1 cellular context compared by ENCODE assay signal in the genomic region with DNA sequence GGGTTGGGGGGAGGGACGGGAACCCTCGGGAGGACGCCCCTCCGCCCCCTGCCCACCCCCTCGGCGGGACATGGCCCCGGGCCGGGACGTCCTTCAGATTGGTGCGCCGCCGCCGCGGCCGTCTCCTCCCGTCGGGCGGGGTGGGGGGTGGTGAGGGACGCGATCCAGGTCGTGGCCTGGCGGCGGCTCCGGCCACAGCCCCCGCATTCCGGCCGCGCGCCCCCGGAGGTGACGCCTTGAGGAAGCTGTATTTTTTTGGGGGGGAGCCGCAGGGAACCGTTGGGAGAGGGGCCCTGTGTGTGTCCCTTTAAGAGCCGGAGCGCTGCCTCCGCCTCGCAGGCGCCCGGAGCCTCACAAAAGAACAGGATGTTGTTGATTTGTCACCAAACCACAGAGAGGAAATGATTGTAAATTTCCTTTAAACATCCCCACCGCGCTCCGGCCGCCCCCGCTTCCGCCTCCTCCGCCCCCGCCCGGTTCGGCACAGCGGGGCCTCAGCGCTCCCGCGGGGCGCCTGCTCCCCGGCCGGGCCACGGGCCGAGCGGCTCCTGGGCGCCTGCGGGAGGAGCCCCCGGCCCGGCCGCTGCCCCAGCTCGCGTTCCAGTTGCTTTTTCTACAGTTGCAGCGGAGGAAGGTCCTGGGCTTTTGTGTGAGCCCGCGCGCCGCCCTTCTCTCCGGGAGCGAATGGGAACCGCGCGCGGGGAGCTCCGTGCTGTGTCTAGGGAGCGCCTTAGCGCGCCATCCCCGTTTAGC.
TF ChIP-seq lines count a peak whose summit lies in the region.

No MANE protein-coding gene starts in this region.

TF ChIP-seq in SK-N-SH treated with all-trans-retinoic acid at 6 μM for 48 hours, 23 proteins besides CTCF, POLR2A, EP300 and RAD21 (continued from another document):
- TF ChIP-seq, protein P1, sequence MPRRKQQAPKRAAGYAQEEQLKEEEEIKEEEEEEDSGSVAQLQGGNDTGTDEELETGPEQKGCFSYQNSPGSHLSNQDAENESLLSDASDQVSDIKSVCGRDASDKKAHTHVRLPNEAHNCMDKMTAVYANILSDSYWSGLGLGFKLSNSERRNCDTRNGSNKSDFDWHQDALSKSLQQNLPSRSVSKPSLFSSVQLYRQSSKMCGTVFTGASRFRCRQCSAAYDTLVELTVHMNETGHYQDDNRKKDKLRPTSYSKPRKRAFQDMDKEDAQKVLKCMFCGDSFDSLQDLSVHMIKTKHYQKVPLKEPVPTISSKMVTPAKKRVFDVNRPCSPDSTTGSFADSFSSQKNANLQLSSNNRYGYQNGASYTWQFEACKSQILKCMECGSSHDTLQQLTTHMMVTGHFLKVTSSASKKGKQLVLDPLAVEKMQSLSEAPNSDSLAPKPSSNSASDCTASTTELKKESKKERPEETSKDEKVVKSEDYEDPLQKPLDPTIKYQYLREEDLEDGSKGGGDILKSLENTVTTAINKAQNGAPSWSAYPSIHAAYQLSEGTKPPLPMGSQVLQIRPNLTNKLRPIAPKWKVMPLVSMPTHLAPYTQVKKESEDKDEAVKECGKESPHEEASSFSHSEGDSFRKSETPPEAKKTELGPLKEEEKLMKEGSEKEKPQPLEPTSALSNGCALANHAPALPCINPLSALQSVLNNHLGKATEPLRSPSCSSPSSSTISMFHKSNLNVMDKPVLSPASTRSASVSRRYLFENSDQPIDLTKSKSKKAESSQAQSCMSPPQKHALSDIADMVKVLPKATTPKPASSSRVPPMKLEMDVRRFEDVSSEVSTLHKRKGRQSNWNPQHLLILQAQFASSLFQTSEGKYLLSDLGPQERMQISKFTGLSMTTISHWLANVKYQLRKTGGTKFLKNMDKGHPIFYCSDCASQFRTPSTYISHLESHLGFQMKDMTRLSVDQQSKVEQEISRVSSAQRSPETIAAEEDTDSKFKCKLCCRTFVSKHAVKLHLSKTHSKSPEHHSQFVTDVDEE (CRISPR knock-in tag; IDR thresholded peaks at IDR 0.05), result peak; percentile 19
- TF ChIP-seq ARNTL (CRISPR knock-in tag; IDR thresholded peaks at IDR 0.05; ENCODE audit: borderline replicate concordance, low read depth) (no peak), GLIS3 (CRISPR knock-in tag; IDR thresholded peaks at IDR 0.05) (peak; percentile 24; the same call in 1 of the 2 replicates), CREB5 (CRISPR knock-in tag; IDR thresholded peaks at IDR 0.05; ENCODE audit: low read depth) (no peak), RARB (CRISPR knock-in tag; IDR thresholded peaks at IDR 0.05) (no peak), CSDC2 (CRISPR knock-in tag; IDR thresholded peaks at IDR 0.05) (0 out of 2 replicates have a peak, but pooled peaks have one; percentile 12), SNAI2 (CRISPR knock-in tag; IDR thresholded peaks at IDR 0.05) (peak; percentile 26; the same call in 1 of the 2 replicates)
